In genomic region chr19:43439183-43440063, GRCh38 we compare ENCODE assay signal across 9 cellular contexts. TPM values are rescaled to one million over a fixed set of nuclear protein-coding genes. Genes with fewer than 3 reads are reported as not detected.
DNase-seq lines count a peak whose midpoint lies in the region; ATAC-seq and TF ChIP-seq lines count a peak whose summit lies in the region.
"Had no signal": no experiment of that assay in that cellular context is flagged by ENCODE, and none has a peak within 500 bp of the region (broad histone marks: within the 10 kb centered on the region; RNA-seq: fewer than 3 reads in every experiment).

No MANE protein-coding gene starts in this region.

- no peaks in the 10 kb centered on the region for H3K79me2 ChIP-seq in Loucy (ENCODE audit: insufficient read depth, low read length)

- peak overlapping the region; percentile 90 for H3K27ac ChIP-seq in CD4-positive, alpha-beta T cell (ENCODE audit: low read depth, low read length)
- H3K27ac ChIP-seq in left ventricle myocardium inferior (replicated peaks), result peak overlapping the region; percentile 77

- DNase-seq in CD4-positive, alpha-beta T cell, result peak; percentile 33 to 65 (median 44)
- DNase-seq in activated CD4-positive, alpha-beta memory T cell treated with anti-CD3 and anti-CD28 coated beads, Interleukin-2, amount 10 ng/mL, durations not matched to agents 7 days and 5 days, result peak; percentile 51
- DNase-seq in left ventricle myocardium inferior, result no peak
- no peak for DNase-seq in ACHN
- no peak for DNase-seq in NCI-H1092 (lab: John Stamatoyannopoulos, UW)
- no peak for DNase-seq in HAP-1 (ENCODE audit: low spot score in 2 of 2)
- DNase-seq: NCI-H1105 treated with DMSO at 0.1 percent for 48 hours had no signal

- TF ChIP-seq CTCF in CD4-positive, alpha-beta T cell (IDR thresholded peaks at IDR 0.05), result no peak
- TF ChIP-seq CTCF in Loucy (conservative IDR thresholded peaks at IDR 0.05; ENCODE audit: low read length) (no peak), left ventricle myocardium inferior (IDR thresholded peaks at IDR 0.05; ENCODE audit: borderline replicate concordance) (no peak)

- H3K9ac ChIP-seq in Loucy (ENCODE audit: low read depth, low read length, poor library complexity, severe bottlenecking), result no peak overlapping the region

- H3K36me3 Mint-ChIP-seq in CD4-positive, alpha-beta T cell (ENCODE audit: low read depth), result no peaks in the 10 kb centered on the region
- peaks cover 13% of the 10 kb centered on the region for H3K36me3 Mint-ChIP-seq in activated CD4-positive, alpha-beta memory T cell treated with anti-CD3 and anti-CD28 coated beads, Interleukin-2, amount 10 ng/mL, durations not matched to agents 7 days and 5 days (ENCODE audit: low read depth)

- ATAC-seq in CD4-positive, alpha-beta T cell (ENCODE audit: poor library complexity), result peak; percentile 87
- no peak for ATAC-seq in GM18505 (IDR thresholded peaks at IDR 0.05; ENCODE audit: unreplicated experiment)

- H3K4me2 ChIP-seq in Loucy (ENCODE audit: low read depth, low read length, poor library complexity, severe bottlenecking), result peak overlapping the region; percentile 76

- H3K9me3 Mint-ChIP-seq in CD4-positive, alpha-beta T cell, result peaks cover 4% of the 10 kb centered on the region
- H3K9me3 Mint-ChIP-seq in activated CD4-positive, alpha-beta memory T cell treated with anti-CD3 and anti-CD28 coated beads, Interleukin-2, amount 10 ng/mL, durations not matched to agents 7 days and 5 days, result no peaks in the 10 kb centered on the region

- H2AFZ ChIP-seq in Loucy (ENCODE audit: low read length), result no peak overlapping the region

- TF ChIP-seq POLR2A in GM18505 (IDR thresholded peaks at IDR 0.05; ENCODE audit: borderline replicate concordance, extremely low read depth, insufficient read depth, insufficient read length), result no peak

- H3K4me3 Mint-ChIP-seq in CD4-positive, alpha-beta T cell, result no peak overlapping the region
- H3K4me3 Mint-ChIP-seq in activated CD4-positive, alpha-beta memory T cell treated with anti-CD3 and anti-CD28 coated beads, Interleukin-2, amount 10 ng/mL, durations not matched to agents 7 days and 5 days, result no peak overlapping the region

- H3K27ac Mint-ChIP-seq in CD4-positive, alpha-beta T cell, result peak overlapping the region; percentile 96
- peak overlapping the region; percentile 97 for H3K27ac Mint-ChIP-seq in activated CD4-positive, alpha-beta memory T cell treated with anti-CD3 and anti-CD28 coated beads, Interleukin-2, amount 10 ng/mL, durations not matched to agents 7 days and 5 days

- H3K36me3 ChIP-seq in Loucy (ENCODE audit: insufficient read depth, low read length) (no peaks in the 10 kb centered on the region), left ventricle myocardium inferior (no peaks in the 10 kb centered on the region), HAP-1 (replicated peaks) (no peaks in the 10 kb centered on the region)

- in situ Hi-C loops in ACHN (cut with HindIII; ENCODE audit: low pct_ligation_motif_present, low pct_unique_long_range_greater_than_20kb, low sequenced_read_pairs), result no loop called here
- in situ Hi-C loops in HAP-1 (cut with MboI; ENCODE audit: low sequenced_read_pairs), result loop anchor here (5.0 to 25.0 kb wide), 3 partner anchors 153 to 215 kb away; no protein-coding TSS in a partner anchor

- no peaks in the 10 kb centered on the region for H4K20me1 ChIP-seq in Loucy (ENCODE audit: insufficient read depth, low read length, poor library complexity, severe bottlenecking)

- H3K27me3 Mint-ChIP-seq in CD4-positive, alpha-beta T cell, result no peaks in the 10 kb centered on the region
- H3K27me3 Mint-ChIP-seq in activated CD4-positive, alpha-beta memory T cell treated with anti-CD3 and anti-CD28 coated beads, Interleukin-2, amount 10 ng/mL, durations not matched to agents 7 days and 5 days, result peaks cover 5% of the 10 kb centered on the region

- peaks cover 11% of the 10 kb centered on the region for H3K4me1 ChIP-seq in Loucy (ENCODE audit: insufficient read depth, low read length, poor library complexity, severe bottlenecking)
- H3K4me1 ChIP-seq in left ventricle myocardium inferior, result peaks cover 13% of the 10 kb centered on the region
- H3K4me1 ChIP-seq in HAP-1, result peaks cover 4% of the 10 kb centered on the region; the same call in 1 of the 2 replicates

- intact Hi-C loops in CD4-positive, alpha-beta T cell (cut with DNase I, micrococcal nuclease), result loop anchor here (1.0 to 10.0 kb wide), 2 partner anchors 29 to 365 kb away; partner anchors contain the start of gene LYPD5 (in 1 of the 2)
- intact Hi-C loops in left ventricle myocardium inferior (cut with micrococcal nuclease), result no loop called here

- H3K9me2 ChIP-seq in Loucy (replicated peaks; ENCODE audit: low read depth, low read length), result no peaks in the 10 kb centered on the region

- no peaks in the 10 kb centered on the region for H3K27me3 ChIP-seq in CD4-positive, alpha-beta T cell (ENCODE audit: control insufficient read depth, insufficient read depth, low read length)
- H3K27me3 ChIP-seq in Loucy (ENCODE audit: insufficient read depth, low read length, poor library complexity, severe bottlenecking), result no peaks in the 10 kb centered on the region
- H3K27me3 ChIP-seq in left ventricle myocardium inferior (ENCODE audit: low read depth), result peaks cover 8% of the 10 kb centered on the region
- H3K27me3 ChIP-seq in HAP-1 (ENCODE audit: low read depth), result no peaks in the 10 kb centered on the region

- H3K9me3 ChIP-seq in CD4-positive, alpha-beta T cell (ENCODE audit: control insufficient read depth, low read length), result no peaks in the 10 kb centered on the region
- no peaks in the 10 kb centered on the region for H3K9me3 ChIP-seq in Loucy (ENCODE audit: insufficient read depth, low read depth, low read length)
- H3K9me3 ChIP-seq in left ventricle myocardium inferior (replicated peaks), result no peaks in the 10 kb centered on the region
- 0 out of 2 replicates have a peak, but pooled peaks cover 2% of the 10 kb centered on the region for H3K9me3 ChIP-seq in HAP-1

- no peaks in the 10 kb centered on the region for H3F3A ChIP-seq in Loucy (ENCODE audit: low read depth)

- POLR2A ChIA-PET in CD4-positive, alpha-beta T cell (lab: Charles Lee), result interaction anchor here (0.6 to 3.0 kb wide), 22 partner anchors 8 to 1238 kb away, joined by 3 to 69 read pairs (median 4); partner anchors contain the start of genes IRGQ, PHLDB3, ZNF575 and ZNF576
- POLR2A ChIA-PET in activated CD4-positive, alpha-beta memory T cell treated with anti-CD3 and anti-CD28 coated beads, Interleukin-2, amount 10 ng/mL, durations not matched to agents 7 days and 5 days (lab: Charles Lee), result interaction anchor here (0.6 to 3.1 kb wide), 15 partner anchors 8 to 342 kb away, joined by 3 to 37 read pairs (median 5); partner anchors contain the start of genes ETHE1, IRGQ, LYPD3 and PHLDB3

- H3K4me1 Mint-ChIP-seq in CD4-positive, alpha-beta T cell (ENCODE audit: low read depth), result peaks cover 67% of the 10 kb centered on the region
- peaks cover 43% of the 10 kb centered on the region for H3K4me1 Mint-ChIP-seq in activated CD4-positive, alpha-beta memory T cell treated with anti-CD3 and anti-CD28 coated beads, Interleukin-2, amount 10 ng/mL, durations not matched to agents 7 days and 5 days

- CTCF ChIA-PET in CD4-positive, alpha-beta T cell (lab: Charles Lee), result interaction anchor here (1.0 to 4.2 kb wide), 7 partner anchors 7 to 155 kb away, joined by 3 to 25 read pairs (median 6); partner anchors contain the start of gene PHLDB3
- CTCF ChIA-PET in activated CD4-positive, alpha-beta memory T cell treated with anti-CD3 and anti-CD28 coated beads, Interleukin-2, amount 10 ng/mL, durations not matched to agents 7 days and 5 days (lab: Charles Lee), result interaction anchor here (0.5 to 10.1 kb wide), 15 partner anchors 7 to 327 kb away, joined by 3 to 193 read pairs (median 6); partner anchors contain the start of genes IRGQ, PHLDB3, SMG9 and ZNF576

- peak overlapping the region; percentile 54 for H3K4me3 ChIP-seq in Loucy (ENCODE audit: low read length, poor library complexity, severe bottlenecking)
- peak overlapping the region; percentile 2 for H3K4me3 ChIP-seq in left ventricle myocardium inferior
- H3K4me3 ChIP-seq in HAP-1, result no peak overlapping the region

RNA-seq across cellular contexts. Expression of gene TEX101, which starts 24.7 kb away (rescaled TPM):
- total RNA-seq in CD4-positive, alpha-beta T cell, result not detected
- not detected for total RNA-seq in activated CD4-positive, alpha-beta memory T cell treated with anti-CD3 and anti-CD28 coated beads, Interleukin-2, amount 10 ng/mL, durations not matched to agents 7 days and 5 days
- not detected for total RNA-seq in left ventricle myocardium inferior

RNA-seq across cellular contexts. Expression of gene LYPD3, which starts 26.0 kb away (rescaled TPM):
- total RNA-seq in CD4-positive, alpha-beta T cell, result 10 to 100 TPM; 35.6 to 37.3 TPM
- 1 to 10 TPM in 1 of 2 experiments, under 1 TPM in 1; 0.63 to 1.0 TPM for total RNA-seq in activated CD4-positive, alpha-beta memory T cell treated with anti-CD3 and anti-CD28 coated beads, Interleukin-2, amount 10 ng/mL, durations not matched to agents 7 days and 5 days
- 0.38 TPM for total RNA-seq in left ventricle myocardium inferior

Comparison
In these comparisons a context has a peak if more than half of its experiments do, and no peak if none do; other contexts are left out.
1. DNase-seq: peak in CD4-positive, alpha-beta T cell (10 of 10) and activated CD4-positive, alpha-beta memory T cell treated with anti-CD3 and anti-CD28 coated beads, Interleukin-2, amount 10 ng/mL, durations not matched to agents 7 days and 5 days (single experiment); none in left ventricle myocardium inferior (single experiment), ACHN (single experiment), NCI-H1092 (single experiment) and HAP-1 (0 of 2).
2. RNA of gene LYPD3, which starts 26.0 kb away (total RNA-seq): 35.6 to 37.3 TPM in CD4-positive, alpha-beta T cell; 0.63 to 1.0 TPM in activated CD4-positive, alpha-beta memory T cell treated with anti-CD3 and anti-CD28 coated beads, Interleukin-2, amount 10 ng/mL, durations not matched to agents 7 days and 5 days and 0.38 TPM in left ventricle myocardium inferior (single experiment); every median in the first group is over 10 times any median in the second.